Comparison of ENCODE assay signal across 13 cellular contexts in the genomic region with DNA sequence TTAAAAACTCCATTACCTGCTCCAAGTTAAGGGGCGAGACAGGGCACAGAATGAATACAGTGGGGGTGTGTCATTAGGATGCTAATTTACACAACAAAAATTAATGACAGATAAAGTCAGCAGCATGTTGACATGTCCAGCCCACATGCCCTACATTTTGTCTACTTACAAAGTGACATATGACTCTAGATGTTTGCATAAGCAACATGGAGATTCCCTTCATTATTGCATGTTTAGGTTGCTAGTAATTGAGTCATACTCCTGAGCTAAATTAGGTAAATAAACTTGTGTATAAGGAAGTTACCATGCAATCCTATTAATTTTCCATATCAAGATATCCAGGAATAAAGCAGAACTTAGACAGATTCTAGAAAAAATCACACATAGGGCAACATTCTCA.
DNase-seq lines count a peak whose midpoint lies in the region; ATAC-seq and TF ChIP-seq lines count a peak whose summit lies in the region.
"Had no signal": no experiment of that assay in that cellular context is flagged by ENCODE, and none has a peak within 500 bp of the region (broad histone marks: within the 10 kb centered on the region; RNA-seq: fewer than 3 reads in every experiment).

No MANE protein-coding gene starts in this region.

- H3K9me3 Mint-ChIP-seq in progenitor cell of endocrine pancreas (ENCODE audit: low read depth) = no peaks in the 10 kb centered on the region

- TF ChIP-seq CTCF in progenitor cell of endocrine pancreas (IDR thresholded peaks at IDR 0.05; ENCODE audit: unreplicated experiment) = no peak

- H3K27ac Mint-ChIP-seq in progenitor cell of endocrine pancreas = peak overlapping the region; percentile 16

- DNase-seq in ELR (ENCODE audit: low read depth) (peak; percentile 30), NCI-H460 (ENCODE audit: extremely low read depth, low read depth) (peak; percentile 29), progenitor cell of endocrine pancreas (ENCODE audit: low spot score, unreplicated experiment) (no peak), kidney glomerular epithelial cell (lab: John Stamatoyannopoulos, UW) (no peak), posterior vena cava (ENCODE audit: low spot score) (no peak)
- no peak for DNase-seq in stimulated activated CD8-positive, alpha-beta memory T cell treated with anti-CD3 and anti-CD28 coated beads, Interleukin-4, amount 100 ng/mL, for 48 hours
- DNase-seq: activated effector memory CD4-positive, alpha-beta T cell treated with Interleukin-2 at 50 U/mL for 16 hours; C1 segment of cervical spinal cord; NCI-H1048; NCI-H2171; testis had no signal

- H3K4me3 Mint-ChIP-seq in progenitor cell of endocrine pancreas (ENCODE audit: low read depth) = no peak overlapping the region

- peak; percentile 64 for ATAC-seq in esophagus mucosa
- no peak for ATAC-seq in HG03139 (IDR thresholded peaks at IDR 0.05; ENCODE audit: unreplicated experiment)

- no peaks in the 10 kb centered on the region for H3K27me3 Mint-ChIP-seq in progenitor cell of endocrine pancreas

- H3K4me1 Mint-ChIP-seq in progenitor cell of endocrine pancreas (ENCODE audit: low read depth) = peaks cover 28% of the 10 kb centered on the region

- no peaks in the 10 kb centered on the region for H3K36me3 Mint-ChIP-seq in progenitor cell of endocrine pancreas (ENCODE audit: insufficient read depth)

- intact Hi-C loops in posterior vena cava (cut with DNase I) = loop anchor here in 1 of 2 donors (10.0 kb wide), 1 partner anchor 157 kb away; no protein-coding TSS in a partner anchor

Comparison
In these comparisons a context has a peak if more than half of its experiments do, and no peak if none do; other contexts are left out.
1. DNase-seq: peak in ELR (single experiment) and NCI-H460 (single experiment); none in progenitor cell of endocrine pancreas (single experiment), kidney glomerular epithelial cell (single experiment), stimulated activated CD8-positive, alpha-beta memory T cell treated with anti-CD3 and anti-CD28 coated beads, Interleukin-4, amount 100 ng/mL, for 48 hours (single experiment) and posterior vena cava (single experiment).